1 cellular context compared by ENCODE assay signal in the genomic region with DNA sequence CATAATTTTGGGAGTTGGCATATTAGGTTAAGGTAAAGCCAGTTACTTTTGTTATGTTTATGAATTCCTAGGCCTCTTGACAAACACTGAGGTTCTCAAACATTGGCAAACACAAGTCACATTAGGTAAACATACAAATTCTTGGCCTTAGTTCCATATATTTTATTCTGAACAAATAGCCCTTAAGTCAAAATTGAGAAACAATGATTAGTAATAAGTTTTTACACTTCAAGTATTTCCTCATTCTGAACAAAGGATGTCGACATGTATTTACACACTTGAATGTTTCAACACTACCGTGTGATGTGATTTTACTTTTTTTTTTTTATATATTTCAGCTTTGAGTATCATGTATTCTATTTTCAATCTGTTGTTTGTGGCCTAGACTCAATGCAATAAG.
TF ChIP-seq lines count a peak whose summit lies in the region.

No MANE protein-coding gene starts in this region.

TF ChIP-seq in K562, 482 proteins besides CTCF, POLR2A, EP300 and RAD21:
- no peak for TF ChIP-seq NCOA1 (IDR thresholded peaks at IDR 0.05; ENCODE audit: low read depth)
- TF ChIP-seq ZNF77 (CRISPR knock-in tag; IDR thresholded peaks at IDR 0.05) = no peak
- 0 out of 2 replicates have a peak, but pooled peaks have one; percentile 44 for TF ChIP-seq CEBPB (tag; IDR thresholded peaks at IDR 0.05)
- TF ChIP-seq CBX1 (IDR thresholded peaks at IDR 0.05; ENCODE audit: low read depth) = no peak
